Comparison of ENCODE assay signal across 24 cellular contexts in the genomic region with DNA sequence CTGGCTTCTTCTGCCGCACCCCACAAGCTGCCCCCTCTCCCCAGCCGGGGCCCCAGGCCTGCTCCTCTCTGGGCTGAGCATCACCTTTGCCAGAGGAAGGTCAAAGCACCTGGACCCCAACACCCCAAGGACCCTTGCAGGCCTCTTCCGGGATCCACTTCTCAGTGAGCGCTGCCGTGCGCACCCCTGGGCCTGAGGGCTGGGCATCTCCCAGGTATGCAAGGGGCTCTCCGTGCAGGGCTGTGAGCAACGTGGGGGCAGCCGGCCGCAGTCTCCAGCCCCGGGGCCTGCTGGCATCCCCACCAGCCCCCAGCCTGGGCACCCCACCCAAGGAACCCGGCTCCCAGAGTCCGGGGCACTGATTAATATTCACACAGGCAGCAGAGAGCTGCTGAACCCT.
DNase-seq lines count a peak whose midpoint lies in the region; ATAC-seq, FAIRE-seq and TF ChIP-seq lines count a peak whose summit lies in the region.
"Had no signal": no experiment of that assay in that cellular context is flagged by ENCODE, and none has a peak within 500 bp of the region (broad histone marks: within the 10 kb centered on the region; RNA-seq: fewer than 3 reads in every experiment).

No MANE protein-coding gene starts in this region.

- no peaks in the 10 kb centered on the region for H4K20me1 ChIP-seq in SK-N-SH (ENCODE audit: insufficient read depth)
- H4K20me1 ChIP-seq in BLaER1 = no peaks in the 10 kb centered on the region

- no peak for TF ChIP-seq EP300 in SK-N-SH (IDR thresholded peaks at IDR 0.05; ENCODE audit: borderline replicate concordance in 1 of 2, low read depth in 1 of 2, low read length in 1 of 2)

- H3K27ac ChIP-seq in SK-N-SH (ENCODE audit: low read depth in 2 of 2, low read length in 1 of 2) = no peak overlapping the region
- peak overlapping the region; percentile 79 for H3K27ac ChIP-seq in BLaER1
- H3K27ac ChIP-seq in upper lobe of right lung = no peak overlapping the region
- no peak overlapping the region for H3K27ac ChIP-seq in effector memory CD4-positive, alpha-beta T cell (ENCODE audit: insufficient read depth, low read length, poor library complexity, severe bottlenecking)
- H3K27ac ChIP-seq: 22Rv1, adrenal gland, breast epithelium, colonic mucosa, esophagus squamous epithelium, PC-9, skin epidermis had no signal

- H3F3A ChIP-seq in SK-N-SH (replicated peaks; ENCODE audit: insufficient read depth) = no peaks in the 10 kb centered on the region

- TF ChIP-seq RAD21 in SK-N-SH (IDR thresholded peaks at IDR 0.05; ENCODE audit: low read length) = no peak

- H3K36me3 ChIP-seq in SK-N-SH (replicated peaks in 1 of 2; ENCODE audit: control insufficient read depth in 1 of 2, insufficient read depth in 2 of 2, low read length in 1 of 2) (no peaks in the 10 kb centered on the region), BLaER1 (no peaks in the 10 kb centered on the region), upper lobe of right lung (no peaks in the 10 kb centered on the region)
- no peaks in the 10 kb centered on the region for H3K36me3 ChIP-seq in effector memory CD4-positive, alpha-beta T cell (ENCODE audit: control insufficient read depth, insufficient read depth, low read length)
- H3K36me3 ChIP-seq: adrenal gland, breast epithelium, colonic mucosa, esophagus squamous epithelium had no signal

- 61% methylated on average over 4 of the region's 13 CpGs for WGBS in SK-N-SH (ENCODE audit: low lambda C conversion rate)

- no peaks in the 10 kb centered on the region for H3K79me2 ChIP-seq in SK-N-SH (ENCODE audit: insufficient read depth)

- H3K27me3 ChIP-seq in SK-N-SH (ENCODE audit: insufficient read depth) (no peaks in the 10 kb centered on the region), BLaER1 (no peaks in the 10 kb centered on the region), upper lobe of right lung (no peaks in the 10 kb centered on the region)
- H3K27me3 ChIP-seq in effector memory CD4-positive, alpha-beta T cell (replicated peaks; ENCODE audit: control insufficient read depth, insufficient read depth, low read length, poor library complexity, severe bottlenecking) = no peaks in the 10 kb centered on the region
- H3K27me3 ChIP-seq: adrenal gland, breast epithelium, colonic mucosa, esophagus squamous epithelium had no signal

- H3K9ac ChIP-seq in SK-N-SH (no peak overlapping the region), BLaER1 (no peak overlapping the region)

- H3K9me3 ChIP-seq in SK-N-SH (peaks cover 7% of the 10 kb centered on the region; the same call in 1 of the 2 replicates), BLaER1 (peaks cover 15% of the 10 kb centered on the region), upper lobe of right lung (peaks cover 7% of the 10 kb centered on the region)
- no peaks in the 10 kb centered on the region for H3K9me3 ChIP-seq in effector memory CD4-positive, alpha-beta T cell (ENCODE audit: control insufficient read depth, low read length)
- H3K9me3 ChIP-seq: colonic mucosa had no signal

- no peak overlapping the region for H2AFZ ChIP-seq in SK-N-SH (ENCODE audit: low read depth)
- H2AFZ ChIP-seq: GM23338, PC-9 had no signal

- FAIRE-seq in RCC 7860 (lab: Jason Lieb, UNC) = no peak
- FAIRE-seq: frontal cortex, GM18507 had no signal

- CTCF ChIA-PET in SK-N-SH (lab: Yijun Ruan, JAX) = interaction anchor here (1.1 kb wide), 1 partner anchor 11 kb away, joined by 3 read pairs; no protein-coding TSS in a partner anchor

- ATAC-seq in SK-N-SH treated with all-trans-retinoic acid at 6 μM for 48 hours = no peak
- no peak for ATAC-seq in upper lobe of right lung

- H3K4me2 ChIP-seq in SK-N-SH (no peak overlapping the region), BLaER1 (peak overlapping the region; percentile 89)
- H3K4me2 ChIP-seq: GM23338, PC-9 had no signal

- intact Hi-C loops in upper lobe of right lung (cut with DNase I) = no loop called here

- H3K4me1 ChIP-seq in SK-N-SH (ENCODE audit: control insufficient read depth in 1 of 2, insufficient read depth in 2 of 2, low read depth in 1 of 2, low read length in 1 of 2) = peaks cover 0 to 2% of the 10 kb centered on the region in 2 experiments; a peak in 1 of 4 replicates
- peaks cover 87% of the 10 kb centered on the region for H3K4me1 ChIP-seq in BLaER1
- H3K4me1 ChIP-seq in upper lobe of right lung = no peaks in the 10 kb centered on the region
- no peaks in the 10 kb centered on the region for H3K4me1 ChIP-seq in effector memory CD4-positive, alpha-beta T cell (ENCODE audit: control insufficient read depth, insufficient read depth, low read length, poor library complexity, severe bottlenecking)
- H3K4me1 ChIP-seq: adrenal gland, breast epithelium, colonic mucosa had no signal

- TF ChIP-seq CTCF in SK-N-SH (IDR thresholded peaks at IDR 0.05) = no peak
- TF ChIP-seq CTCF in upper lobe of right lung (IDR thresholded peaks at IDR 0.05) = no peak

- no peak overlapping the region for H3K4me3 ChIP-seq in SK-N-SH (ENCODE audit: low read depth in 2 of 2, low read length in 1 of 2)
- no peak overlapping the region for H3K4me3 ChIP-seq in BLaER1
- H3K4me3 ChIP-seq in upper lobe of right lung = no peak overlapping the region
- no peak overlapping the region for H3K4me3 ChIP-seq in effector memory CD4-positive, alpha-beta T cell (ENCODE audit: insufficient read depth, low read depth, low read length, poor library complexity, severe bottlenecking)
- H3K4me3 ChIP-seq: adrenal gland, breast epithelium, colonic mucosa, esophagus squamous epithelium, GM23338, PC-9, skin epidermis had no signal

- DNase-seq in SK-N-SH = peak; percentile 25
- DNase-seq in activated CD8-positive, alpha-beta memory T cell treated with anti-CD3 and anti-CD28 coated beads, Interleukin-2, amount 50 U/mL, for 48 hours = peak; percentile 39
- peak; percentile 76 for DNase-seq in mesenteric fat pad (ENCODE audit: low spot score)
- no peak for DNase-seq in RCC 7860 (ENCODE audit: low spot score)
- DNase-seq in upper lobe of right lung = no peak
- DNase-seq in effector memory CD4-positive, alpha-beta T cell = no peak
- DNase-seq: activated CD4-positive, alpha-beta T cell treated with anti-CD3 and anti-CD28 coated beads for 4 hours; colonic mucosa; esophagus squamous epithelium; GF-D8; hippocampal formation; immature natural killer cell; MV-4-11; PC-9; stimulated activated CD4-positive, alpha-beta T cell treated with anti-CD3 and anti-CD28 coated beads, Interleukin-2, amount 100 ng/mL, for 24 hours had no signal

- H3K9me2 ChIP-seq in SK-N-SH = no peaks in the 10 kb centered on the region

- POLR2A ChIA-PET in SK-N-SH (lab: Yijun Ruan, JAX) = no interaction called here

TF ChIP-seq in SK-N-SH, 30 proteins besides CTCF, POLR2A, EP300 and RAD21 (continues in another document):
- TF ChIP-seq CHD2 (IDR thresholded peaks at IDR 0.05; ENCODE audit: low read length, partially characterized antibody) (no peak), TAF1 (IDR thresholded peaks at IDR 0.05; ENCODE audit: borderline replicate concordance, low read depth, low read length) (no peak), SIN3A (IDR thresholded peaks at IDR 0.05; ENCODE audit: borderline replicate concordance, low read depth, low read length) (no peak), RFX5 (IDR thresholded peaks at IDR 0.05; ENCODE audit: low read length) (no peak), RXRA (IDR thresholded peaks at IDR 0.05; ENCODE audit: borderline replicate concordance, low read depth) (no peak), POLR2AphosphoS5 (IDR thresholded peaks at IDR 0.05; ENCODE audit: low read depth, low read length) (no peak), NRF1 (IDR thresholded peaks at IDR 0.05; ENCODE audit: low read depth, low read length) (no peak)
- TF ChIP-seq, protein P1, sequence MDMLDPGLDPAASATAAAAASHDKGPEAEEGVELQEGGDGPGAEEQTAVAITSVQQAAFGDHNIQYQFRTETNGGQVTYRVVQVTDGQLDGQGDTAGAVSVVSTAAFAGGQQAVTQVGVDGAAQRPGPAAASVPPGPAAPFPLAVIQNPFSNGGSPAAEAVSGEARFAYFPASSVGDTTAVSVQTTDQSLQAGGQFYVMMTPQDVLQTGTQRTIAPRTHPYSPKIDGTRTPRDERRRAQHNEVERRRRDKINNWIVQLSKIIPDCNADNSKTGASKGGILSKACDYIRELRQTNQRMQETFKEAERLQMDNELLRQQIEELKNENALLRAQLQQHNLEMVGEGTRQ (IDR thresholded peaks at IDR 0.05; ENCODE audit: borderline replicate concordance, low read depth, low read length) = no peak

TF ChIP-seq in SK-N-SH treated with all-trans-retinoic acid at 6 μM for 48 hours, 23 proteins besides CTCF, POLR2A, EP300 and RAD21 (continues in another document):
- TF ChIP-seq, protein P2, sequence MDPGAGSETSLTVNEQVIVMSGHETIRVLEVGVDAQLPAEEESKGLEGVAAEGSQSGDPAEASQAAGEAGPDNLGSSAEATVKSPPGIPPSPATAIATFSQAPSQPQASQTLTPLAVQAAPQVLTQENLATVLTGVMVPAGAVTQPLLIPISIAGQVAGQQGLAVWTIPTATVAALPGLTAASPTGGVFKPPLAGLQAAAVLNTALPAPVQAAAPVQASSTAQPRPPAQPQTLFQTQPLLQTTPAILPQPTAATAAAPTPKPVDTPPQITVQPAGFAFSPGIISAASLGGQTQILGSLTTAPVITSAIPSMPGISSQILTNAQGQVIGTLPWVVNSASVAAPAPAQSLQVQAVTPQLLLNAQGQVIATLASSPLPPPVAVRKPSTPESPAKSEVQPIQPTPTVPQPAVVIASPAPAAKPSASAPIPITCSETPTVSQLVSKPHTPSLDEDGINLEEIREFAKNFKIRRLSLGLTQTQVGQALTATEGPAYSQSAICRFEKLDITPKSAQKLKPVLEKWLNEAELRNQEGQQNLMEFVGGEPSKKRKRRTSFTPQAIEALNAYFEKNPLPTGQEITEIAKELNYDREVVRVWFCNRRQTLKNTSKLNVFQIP (CRISPR knock-in tag; IDR thresholded peaks at IDR 0.05; ENCODE audit: borderline replicate concordance, low read depth) = no peak
- TF ChIP-seq RARB (CRISPR knock-in tag; IDR thresholded peaks at IDR 0.05) = no peak
- TF ChIP-seq ARNTL (CRISPR knock-in tag; IDR thresholded peaks at IDR 0.05; ENCODE audit: borderline replicate concordance, low read depth) = no peak
- TF ChIP-seq, protein P3, sequence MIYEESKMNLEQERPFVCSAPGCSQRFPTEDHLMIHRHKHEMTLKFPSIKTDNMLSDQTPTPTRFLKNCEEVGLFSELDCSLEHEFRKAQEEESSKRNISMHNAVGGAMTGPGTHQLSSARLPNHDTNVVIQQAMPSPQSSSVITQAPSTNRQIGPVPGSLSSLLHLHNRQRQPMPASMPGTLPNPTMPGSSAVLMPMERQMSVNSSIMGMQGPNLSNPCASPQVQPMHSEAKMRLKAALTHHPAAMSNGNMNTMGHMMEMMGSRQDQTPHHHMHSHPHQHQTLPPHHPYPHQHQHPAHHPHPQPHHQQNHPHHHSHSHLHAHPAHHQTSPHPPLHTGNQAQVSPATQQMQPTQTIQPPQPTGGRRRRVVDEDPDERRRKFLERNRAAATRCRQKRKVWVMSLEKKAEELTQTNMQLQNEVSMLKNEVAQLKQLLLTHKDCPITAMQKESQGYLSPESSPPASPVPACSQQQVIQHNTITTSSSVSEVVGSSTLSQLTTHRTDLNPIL (CRISPR knock-in tag; IDR thresholded peaks at IDR 0.05; ENCODE audit: low read depth) = no peak

Comparison
In these comparisons a context has a peak if more than half of its experiments do, and no peak if none do; other contexts are left out.
1. DNase-seq: peak in SK-N-SH (single experiment), activated CD8-positive, alpha-beta memory T cell treated with anti-CD3 and anti-CD28 coated beads, Interleukin-2, amount 50 U/mL, for 48 hours (single experiment) and mesenteric fat pad (single experiment); none in RCC 7860 (single experiment), upper lobe of right lung (single experiment) and effector memory CD4-positive, alpha-beta T cell (0 of 3).